ENCODE assay signal across 17 cellular contexts in the genomic region with DNA sequence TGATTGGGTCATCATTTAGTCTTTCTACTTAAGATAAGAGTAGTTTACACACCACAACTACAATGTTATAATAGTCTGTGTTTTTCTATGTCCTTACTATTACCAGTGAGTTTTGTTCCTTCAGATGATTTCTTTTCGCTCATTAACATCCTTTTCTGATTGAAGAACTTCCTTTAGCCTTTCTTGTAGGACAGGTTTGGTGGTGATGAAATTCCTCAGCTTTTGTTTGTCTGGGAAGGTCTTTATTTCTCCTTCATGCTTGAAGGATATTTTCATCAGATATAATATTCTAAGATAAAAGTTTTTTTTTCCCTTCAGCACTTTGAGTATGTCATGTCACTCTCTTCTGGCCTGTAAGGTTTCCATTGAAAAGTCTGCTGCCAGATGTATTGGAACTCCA. TPM values are rescaled to one million over a fixed set of nuclear protein-coding genes. Genes with fewer than 3 reads are reported as not detected.
DNase-seq lines count a peak whose midpoint lies in the region; ATAC-seq, FAIRE-seq and TF ChIP-seq lines count a peak whose summit lies in the region.
"Had no signal": no experiment of that assay in that cellular context is flagged by ENCODE, and none has a peak within 500 bp of the region (broad histone marks: within the 10 kb centered on the region; RNA-seq: fewer than 3 reads in every experiment).

No MANE protein-coding gene starts in this region.

- H3K9me3 ChIP-seq in esophagus squamous epithelium (peaks cover 0 to 7% (median 0%) of the 10 kb centered on the region in 3 donors), small intestine (ENCODE audit: control insufficient read depth, low read depth) (no peaks in the 10 kb centered on the region)
- H3K9me3 ChIP-seq: Caco-2 had no signal

- no peak for TF ChIP-seq POLR2A in esophagus squamous epithelium (IDR thresholded peaks at IDR 0.05)

- H3K27ac ChIP-seq in VCaP (peak overlapping the region; percentile 11; the same call in 1 of the 2 replicates), esophagus squamous epithelium (peak overlapping the region in 3 of 4 donors; percentile 63 to 70 (median 68)), small intestine (ENCODE audit: low read depth in 1 of 2, low read length in 1 of 2) (no peak overlapping the region)

- H3K4me3 ChIP-seq in LNCaP clone FGC (ENCODE audit: low read depth, low read length) = no peak overlapping the region
- H3K4me3 ChIP-seq in esophagus squamous epithelium = no peak overlapping the region
- H3K4me3 ChIP-seq in small intestine (ENCODE audit: low read depth in 1 of 2, low read length in 2 of 2) = no peak overlapping the region

- WGBS in esophagus squamous epithelium, 2 donors = 18 to 54% methylated on average over 1 of the region's 1 CpG
- 8 to 97% (median 40%) methylated on average over 1 of the region's 1 CpG for WGBS in small intestine, 3 donors

- TF ChIP-seq CTCF in LNCaP clone FGC (IDR thresholded peaks at IDR 0.05; ENCODE audit: control insufficient read depth, extremely low read depth, insufficient read depth) (no peak), VCaP (conservative IDR thresholded peaks at IDR 0.05) (no peak), esophagus squamous epithelium (IDR thresholded peaks at IDR 0.05) (no peak)

- FAIRE-seq in small intestine (lab: Jason Lieb, UNC) = no peak
- FAIRE-seq: A204.1, H1, HepG2 had no signal

- intact Hi-C loops in esophagus squamous epithelium (cut with DNase I) = no loop called here

- DNase-seq in LNCaP clone FGC (ENCODE audit: low read depth) (peak; percentile 46), esophagus squamous epithelium (lab: John Stamatoyannopoulos, UW) (no peak), DMS 273 (lab: John Stamatoyannopoulos, UW; ENCODE audit: unreplicated experiment) (no peak), small intestine (no peak)
- DNase-seq: ACHN; Caco-2; CD4-positive, alpha-beta T cell; DMS79; GF-D8; H9; KBM-7 had no signal

- H3K27me3 ChIP-seq in esophagus squamous epithelium (no peaks in the 10 kb centered on the region), small intestine (ENCODE audit: control insufficient read depth in 2 of 2, insufficient read depth in 2 of 2, low read length in 2 of 2) (no peaks in the 10 kb centered on the region)

- ATAC-seq in GM21528 (IDR thresholded peaks at IDR 0.05; ENCODE audit: low FRiP score, unreplicated experiment) (no peak), GM18868 (IDR thresholded peaks at IDR 0.05; ENCODE audit: unreplicated experiment) (no peak)
- ATAC-seq: HepG2 had no signal

- H3K4me1 ChIP-seq in esophagus squamous epithelium (peaks cover 0 to 23% (median 5%) of the 10 kb centered on the region in 3 donors), small intestine (ENCODE audit: control insufficient read depth in 2 of 2, insufficient read depth in 1 of 2, low read depth in 1 of 2, low read length in 1 of 2) (no peaks in the 10 kb centered on the region)
- H3K4me1 ChIP-seq: Caco-2 had no signal

- H3K36me3 ChIP-seq in esophagus squamous epithelium = no peaks in the 10 kb centered on the region
- no peaks in the 10 kb centered on the region for H3K36me3 ChIP-seq in small intestine (ENCODE audit: control insufficient read depth in 2 of 2, insufficient read depth in 2 of 2, low read length in 2 of 2)

RNA-seq across cellular contexts. Expression of gene SLC16A14, which starts 38.0 kb away (rescaled TPM):
- total RNA-seq in esophagus squamous epithelium = 1 to 10 TPM; 1.9 to 7.5 (median 4.9) TPM
- polyA plus RNA-seq in small intestine = 1 to 10 TPM in 1 of 3 donors, under 1 TPM in 1, not detected in 1; 0.27 to 2.0 TPM
- total RNA-seq: Caco-2, HepG2 had no signal

Comparison
In these comparisons a context has a peak if more than half of its experiments do, and no peak if none do; other contexts are left out.
1. H3K27ac ChIP-seq: peak in VCaP (single experiment) and esophagus squamous epithelium (3 of 4); none in small intestine (0 of 2).